9 cellular contexts compared by ENCODE assay signal in the genomic region with DNA sequence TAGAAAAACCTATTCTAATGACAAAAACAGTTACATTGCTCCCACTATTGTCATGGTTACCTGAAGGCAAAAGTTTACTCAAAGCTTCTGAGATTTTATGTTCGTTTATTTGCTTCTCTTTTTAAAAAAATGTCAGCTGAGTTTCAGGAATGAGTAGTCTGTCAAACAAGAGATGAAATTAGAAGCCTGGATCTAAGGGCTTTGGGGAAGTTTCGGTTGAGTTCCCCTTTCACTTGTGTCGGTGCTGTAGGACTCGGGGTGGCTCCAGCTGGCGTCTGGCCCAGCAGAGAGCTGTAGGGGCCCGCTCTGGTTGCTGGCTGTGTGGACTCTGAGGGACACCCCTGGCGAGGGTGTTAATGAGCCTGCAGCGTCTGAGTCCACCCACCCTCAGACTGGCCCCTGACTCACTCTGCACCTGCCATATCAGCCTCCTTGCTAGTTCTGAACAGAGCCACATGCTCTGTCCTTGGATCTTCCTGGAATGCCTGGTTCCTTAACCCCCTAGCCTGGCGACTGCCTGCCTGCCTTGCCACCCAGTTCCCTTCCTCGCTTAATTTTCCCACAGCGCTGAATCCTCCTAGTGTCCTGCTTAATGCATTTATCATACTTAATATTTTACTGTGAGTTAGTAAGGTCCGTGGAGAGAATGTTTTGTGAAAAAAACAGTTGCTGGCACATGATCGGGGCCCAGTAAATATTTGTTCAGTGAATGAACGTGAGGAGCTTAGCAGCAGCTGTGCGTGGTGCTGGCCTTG. TPM values are rescaled to one million over a fixed set of nuclear protein-coding genes. Genes with fewer than 3 reads are reported as not detected.
DNase-seq lines count a peak whose midpoint lies in the region; ATAC-seq and TF ChIP-seq lines count a peak whose summit lies in the region.
"Had no signal": no experiment of that assay in that cellular context is flagged by ENCODE, and none has a peak within 500 bp of the region (broad histone marks: within the 10 kb centered on the region; RNA-seq: fewer than 3 reads in every experiment).

No MANE protein-coding gene starts in this region.

- TSS peak; percentile 58 for BruUV-seq in PC-9 (replicated peaks; lab: Mats Ljungman, UMichigan)

- peak; percentile 78 for DNase-seq in DMS79 (lab: John Stamatoyannopoulos, UW)
- DNase-seq in PC-9 = peak in 1 of 2 experiments; percentile 55
- peak in 28 of 51 donors; percentile 5 to 66 (median 26) for DNase-seq in hypothalamus (lab: John Stamatoyannopoulos, UW)
- peak; percentile 33 for DNase-seq in renal cortical epithelial cell (ENCODE audit: low read depth)
- DNase-seq in NCI-H187 (lab: John Stamatoyannopoulos, UW) = no peak
- DNase-seq in NCI-H524 (lab: John Stamatoyannopoulos, UW) = no peak

- H4K20me1 ChIP-seq in PC-9 (ENCODE audit: insufficient read depth) = peaks cover 44% of the 10 kb centered on the region

- intact Hi-C loops in PC-9 (cut with micrococcal nuclease; ENCODE audit: unreplicated experiment) = loop anchor here (5.0 kb wide), 1 partner anchor 61 kb away; a partner anchor contains a TSS

- no peaks in the 10 kb centered on the region for H3K27me3 ChIP-seq in PC-9 (ENCODE audit: insufficient read depth, low read depth)

- peaks cover 59% of the 10 kb centered on the region for H3F3A ChIP-seq in PC-9 (ENCODE audit: insufficient read depth, low read depth)

- peaks cover 26% of the 10 kb centered on the region for H3K4me1 ChIP-seq in PC-9 (replicated peaks; ENCODE audit: insufficient read depth)

- H3K27ac ChIP-seq in PC-9 (peak overlapping the region; percentile 68), angular gyrus (ENCODE audit: low read depth, low read length) (peak overlapping the region; percentile 26)

- CTCF ChIA-PET in PC-9 (lab: Charles Lee) = interaction anchor here (0.6 to 1.8 kb wide), 3 partner anchors 77 to 359 kb away, joined by 3 to 6 read pairs (median 5); a partner anchor contains a TSS

- peak; percentile 40 for ATAC-seq in HG03342 (IDR thresholded peaks at IDR 0.05; ENCODE audit: unreplicated experiment)

- peaks cover 61% of the 10 kb centered on the region for H3K79me2 ChIP-seq in PC-9 (ENCODE audit: low read depth)

- POLR2A ChIA-PET in PC-9 (lab: Charles Lee; ENCODE audit: unreplicated experiment) = interaction anchor here (0.6 to 0.9 kb wide), 4 partner anchors 31 to 269 kb away, joined by 3 to 6 read pairs (median 5); a partner anchor contains a TSS

- peaks cover 12% of the 10 kb centered on the region; the same call in 1 of the 2 replicates for H3K36me3 ChIP-seq in PC-9 (ENCODE audit: low read depth)

- TF ChIP-seq CTCF in PC-9 (conservative IDR thresholded peaks at IDR 0.05) = no peak

- peak overlapping the region; percentile 63 for H2AFZ ChIP-seq in PC-9

- H3K4me2 ChIP-seq in PC-9 = peak overlapping the region; percentile 98

- no peaks in the 10 kb centered on the region for H3K9me2 ChIP-seq in PC-9 (ENCODE audit: insufficient read depth)

- peak overlapping the region; percentile 75 for H3K4me3 ChIP-seq in PC-9

- no peaks in the 10 kb centered on the region for H3K9me3 ChIP-seq in PC-9 (ENCODE audit: insufficient read depth, low read depth)

RNA-seq across cellular contexts. Expression of a gene that starts 1.4 kb away (rescaled TPM):
- total RNA-seq in PC-9 (2021) (47.0 and 48.1 TPM in 2 replicates), renal cortical epithelial cell (82.6 and 91.0 TPM in 2 replicates)

RNA-seq across cellular contexts. Expression of a gene that starts 31.2 kb away (rescaled TPM):
- total RNA-seq in PC-9 (2021) (149 and 158 TPM in 2 replicates), renal cortical epithelial cell (154 and 158 TPM in 2 replicates)

RNA-seq across cellular contexts. Expression of a gene that starts 35.0 kb away (rescaled TPM):
- not detected in 2 replicates for total RNA-seq in PC-9 (2021)
- not detected in 2 replicates for total RNA-seq in renal cortical epithelial cell
- total RNA-seq: subcutaneous adipose tissue had no signal

RNA-seq across cellular contexts. Expression of a gene that starts 59.9 kb away (rescaled TPM):
- total RNA-seq in PC-9 (2021) = 51.7 and 55.1 TPM in 2 replicates
- total RNA-seq in renal cortical epithelial cell = 20.3 and 27.8 TPM in 2 replicates

Comparison
In these comparisons a context has a peak if more than half of its experiments do, and no peak if none do; other contexts are left out.
1. DNase-seq: peak in DMS79 (single experiment), hypothalamus (28 of 51) and renal cortical epithelial cell (single experiment); none in NCI-H187 (0 of 2) and NCI-H524 (0 of 2).